In the genomic region with DNA sequence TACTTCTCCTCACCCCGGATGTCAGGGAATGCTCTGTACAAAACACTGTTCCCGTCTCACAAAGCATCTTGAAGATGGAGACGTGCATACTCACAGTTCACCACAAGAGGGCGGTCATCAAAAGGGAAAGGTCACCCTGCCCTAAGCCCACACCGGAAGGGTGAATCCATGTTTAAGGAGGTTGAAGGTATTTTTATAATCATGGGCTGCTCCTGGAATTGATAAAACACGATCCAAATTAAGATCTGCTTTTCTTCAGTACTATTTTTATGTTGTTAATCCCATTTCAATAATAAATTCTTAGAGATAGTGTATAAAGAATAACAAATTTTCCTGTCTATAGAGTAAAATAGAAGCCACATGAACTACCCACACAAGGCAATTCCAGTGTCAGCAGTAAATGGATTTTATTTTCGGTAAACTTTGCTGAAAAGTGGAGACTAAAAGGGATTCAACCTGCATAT, we compare ENCODE assay signal across 8 cellular contexts.
DNase-seq lines count a peak whose midpoint lies in the region; ATAC-seq and TF ChIP-seq lines count a peak whose summit lies in the region.

No MANE protein-coding gene starts in this region.

- no peaks in the 10 kb centered on the region for H3K27me3 ChIP-seq in CD8-positive, alpha-beta T cell (ENCODE audit: insufficient read depth, low read length)

- H3K27ac Mint-ChIP-seq in CD8-positive, alpha-beta T cell = no peak overlapping the region

- no peaks in the 10 kb centered on the region for H3K27me3 Mint-ChIP-seq in CD8-positive, alpha-beta T cell (ENCODE audit: low read depth)

- no peaks in the 10 kb centered on the region for H3K36me3 Mint-ChIP-seq in CD8-positive, alpha-beta T cell

- peak; percentile 95 for TF ChIP-seq CTCF in CD8-positive, alpha-beta T cell (IDR thresholded peaks at IDR 0.05)

- no peaks in the 10 kb centered on the region for H3K9me3 ChIP-seq in CD8-positive, alpha-beta T cell (ENCODE audit: low read length)

- H3K4me1 ChIP-seq in CD8-positive, alpha-beta T cell (ENCODE audit: insufficient read depth, low read length) = peaks cover 13% of the 10 kb centered on the region

- peak; percentile 95 for ATAC-seq in CD8-positive, alpha-beta T cell
- ATAC-seq in GM19452 (IDR thresholded peaks at IDR 0.05; ENCODE audit: unreplicated experiment) = peak; percentile 80
- ATAC-seq in HG03521 (IDR thresholded peaks at IDR 0.05; ENCODE audit: unreplicated experiment) = peak; percentile 71

- intact Hi-C loops in CD8-positive, alpha-beta T cell (cut with DNase I, micrococcal nuclease) = loop anchor here (1.0 to 10.0 kb wide), 8 partner anchors 75 to 1303 kb away; a partner anchor contains a TSS

- peak overlapping the region; percentile 26 for H3K4me3 Mint-ChIP-seq in CD8-positive, alpha-beta T cell

- no peak overlapping the region for H3K27ac ChIP-seq in CD8-positive, alpha-beta T cell (ENCODE audit: low read depth, low read length)

- no peak overlapping the region for H3K4me3 ChIP-seq in CD8-positive, alpha-beta T cell (ENCODE audit: low read depth, low read length)

- peaks cover 24% of the 10 kb centered on the region for H3K4me1 Mint-ChIP-seq in CD8-positive, alpha-beta T cell (ENCODE audit: low read depth)

- no peaks in the 10 kb centered on the region for H3K9me3 Mint-ChIP-seq in CD8-positive, alpha-beta T cell

- CTCF ChIA-PET in CD8-positive, alpha-beta T cell (lab: Charles Lee) = interaction anchor here (0.9 to 5.3 kb wide), 17 partner anchors 7 to 245 kb away, joined by 3 to 56 read pairs (median 5); no protein-coding TSS in a partner anchor

- POLR2A ChIA-PET in CD8-positive, alpha-beta T cell (lab: Charles Lee) = interaction anchor here (1.1 to 1.4 kb wide), 2 partner anchors 28 to 113 kb away, joined by 6 read pairs; no protein-coding TSS in a partner anchor

- peak; percentile 34 to 84 (median 71) for DNase-seq in CD8-positive, alpha-beta T cell
- DNase-seq in NCI-H748 (lab: John Stamatoyannopoulos, UW; ENCODE audit: unreplicated experiment) (peak; percentile 90), ecto neural progenitor cell (ENCODE audit: low spot score) (peak; percentile 80), lung microvascular endothelial cell (ENCODE audit: low read depth in 2 of 2) (peak; percentile 76 to 80)
- peak; percentile 70 to 72 for DNase-seq in activated CD4-positive, alpha-beta T cell treated with anti-CD3 and anti-CD28 coated beads, Interleukin-2, amount 50 U/mL, for 4 hours
- DNase-seq in stimulated activated CD8-positive, alpha-beta memory T cell treated with anti-CD3 and anti-CD28 coated beads, Interleukin-15, amount 100 ng/mL, for 24 hours (ENCODE audit: low read depth) = peak; percentile 54

- no peaks in the 10 kb centered on the region for H3K36me3 ChIP-seq in CD8-positive, alpha-beta T cell (ENCODE audit: insufficient read depth, low read length)
